Comparison of ENCODE assay signal across 12 cellular contexts in the genomic region with DNA sequence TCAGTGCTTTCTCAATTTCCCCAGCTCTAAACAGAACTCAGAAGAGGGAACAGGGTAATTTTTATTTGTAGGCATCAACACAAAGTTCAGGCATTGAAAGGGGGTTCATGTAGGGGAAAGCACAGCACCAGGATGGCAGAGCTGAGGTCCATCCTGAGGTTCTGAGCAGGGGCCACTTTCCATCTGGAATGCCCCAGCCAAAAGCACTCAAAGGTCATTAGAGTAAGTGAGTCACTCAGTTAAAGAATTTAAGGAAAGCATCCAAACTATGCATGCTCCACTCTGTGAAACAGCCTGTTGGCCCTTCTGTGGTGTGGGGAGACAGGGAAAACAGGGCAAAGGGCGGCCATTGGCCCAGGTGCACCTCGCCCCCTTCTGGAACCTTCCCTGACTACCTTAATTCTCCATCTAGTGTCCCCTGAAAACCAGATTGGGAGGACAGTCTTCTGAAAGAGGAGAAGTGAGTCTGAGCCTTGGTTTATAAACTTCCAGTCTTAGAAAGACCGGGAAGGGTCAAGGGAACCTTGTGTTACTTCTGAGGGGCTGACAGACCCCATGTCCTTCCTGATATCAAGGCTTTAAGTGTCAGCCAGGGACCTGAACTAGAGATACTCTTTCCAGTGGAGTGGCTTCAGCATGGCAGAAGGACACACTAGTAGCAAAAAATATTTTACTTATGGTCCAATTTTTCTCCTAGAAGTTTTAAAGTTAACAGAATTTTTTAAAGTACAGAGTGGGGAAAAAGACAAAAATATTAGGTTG.
A peak's percentile ranks its signal among the peaks of the same experiment; 100 is the strongest.
DNase-seq lines count a peak whose midpoint lies in the region; FAIRE-seq and TF ChIP-seq lines count a peak whose summit lies in the region.
"Had no signal": no experiment of that assay in that cellular context is flagged by ENCODE, and none has a peak within 500 bp of the region (broad histone marks: within the 10 kb centered on the region; RNA-seq: fewer than 3 reads in every experiment).

No MANE protein-coding gene starts in this region.

- no peak overlapping the region for H3K4me3 ChIP-seq in thyroid gland (replicated peaks in 1 of 3)
- H3K4me3 ChIP-seq: prostate gland had no signal

- H3K36me3 ChIP-seq in thyroid gland = no peaks in the 10 kb centered on the region
- H3K36me3 ChIP-seq: prostate gland had no signal

- FAIRE-seq in RCC 7860 (lab: Jason Lieb, UNC) = peak; percentile 95

- TF ChIP-seq POLR2A in thyroid gland (IDR thresholded peaks at IDR 0.05) = no peak

- in situ Hi-C loops in Caki2 (cut with HindIII; ENCODE audit: low pct_unique_long_range_greater_than_20kb, low sequenced_read_pairs) = loop anchor here (10.0 kb wide), 1 partner anchor 64 kb away; no protein-coding TSS in a partner anchor

- H3K9me3 ChIP-seq in thyroid gland = no peaks in the 10 kb centered on the region
- H3K9me3 ChIP-seq: prostate gland had no signal

- no peaks in the 10 kb centered on the region for H3K4me1 ChIP-seq in thyroid gland
- H3K4me1 ChIP-seq: prostate gland had no signal

- peaks cover 16% of the 10 kb centered on the region for H3K4me1 Mint-ChIP-seq in nephron progenitor cell

- no peak overlapping the region for H3K27ac ChIP-seq in thyroid gland
- H3K27ac ChIP-seq: prostate gland had no signal

- no peak overlapping the region for H3K4me3 Mint-ChIP-seq in nephron progenitor cell
- H3K4me3 Mint-ChIP-seq: IgD-negative memory B cell; stimulated activated naive CD8-positive, alpha-beta T cell treated with anti-CD3 and anti-CD28 coated beads, Interleukin-15, Interleukin-2, amounts not matched to agents 100 ng/mL and 50 ng/mL, for 24 hours had no signal

- peak overlapping the region; percentile 56 for H3K27ac Mint-ChIP-seq in nephron progenitor cell
- H3K27ac Mint-ChIP-seq: IgD-negative memory B cell; stimulated activated naive CD8-positive, alpha-beta T cell treated with anti-CD3 and anti-CD28 coated beads, Interleukin-15, Interleukin-2, amounts not matched to agents 100 ng/mL and 50 ng/mL, for 24 hours had no signal

- WGBS in thyroid gland, 2 donors = 75 to 79% methylated on average over 3 of the region's 3 CpGs

- no peaks in the 10 kb centered on the region for H3K36me3 Mint-ChIP-seq in nephron progenitor cell (ENCODE audit: low read depth)

- H3K9me3 Mint-ChIP-seq in nephron progenitor cell = no peaks in the 10 kb centered on the region
- H3K9me3 Mint-ChIP-seq: stimulated activated naive CD8-positive, alpha-beta T cell treated with anti-CD3 and anti-CD28 coated beads, Interleukin-15, Interleukin-2, amounts not matched to agents 100 ng/mL and 50 ng/mL, for 24 hours had no signal

- intact Hi-C loops in thyroid gland (cut with DNase I) = no loop called here

- no peaks in the 10 kb centered on the region for H3K27me3 ChIP-seq in thyroid gland

- DNase-seq in Caki2 (ENCODE audit: low read depth) (peak; percentile 76), RCC 7860 (ENCODE audit: low spot score) (peak; percentile 95), fibroblast of peridontal ligament (ENCODE audit: extremely low read depth) (peak; percentile 88), nephron progenitor cell (no peak), C1 segment of cervical spinal cord (lab: John Stamatoyannopoulos, UW) (no peak), nucleus accumbens (lab: John Stamatoyannopoulos, UW) (no peak), thyroid gland (no peak), GF-D8 (lab: John Stamatoyannopoulos, UW) (no peak)
- DNase-seq: GDM1 had no signal

- TF ChIP-seq CTCF in nephron progenitor cell (IDR thresholded peaks at IDR 0.05) (no peak), thyroid gland (IDR thresholded peaks at IDR 0.05) (no peak)

- H3K27me3 Mint-ChIP-seq in nephron progenitor cell (ENCODE audit: low read depth, poor library complexity) = peaks cover 10% of the 10 kb centered on the region
- H3K27me3 Mint-ChIP-seq: stimulated activated naive CD8-positive, alpha-beta T cell treated with anti-CD3 and anti-CD28 coated beads, Interleukin-15, Interleukin-2, amounts not matched to agents 100 ng/mL and 50 ng/mL, for 24 hours had no signal

Comparison
In these comparisons a context has a peak if more than half of its experiments do, and no peak if none do; other contexts are left out.
1. DNase-seq: peak in Caki2 (single experiment), RCC 7860 (single experiment) and fibroblast of peridontal ligament (single experiment); none in nephron progenitor cell (single experiment), C1 segment of cervical spinal cord (0 of 14), nucleus accumbens (0 of 56), thyroid gland (0 of 2) and GF-D8 (single experiment).